ENCODE assay signal across 8 cellular contexts in genomic region chr11:35305670-35306382, GRCh38.
DNase-seq lines count a peak whose midpoint lies in the region; ATAC-seq and TF ChIP-seq lines count a peak whose summit lies in the region.

No MANE protein-coding gene starts in this region.

- intact Hi-C loops in mammary epithelial cell (cut with micrococcal nuclease) = loop anchor here (5.0 kb wide), 3 partner anchors 86 to 309 kb away; no protein-coding TSS in a partner anchor

- WGBS in mammary epithelial cell (ENCODE audit: low coverage, missing lambda C conversion rate) = 76% methylated on average over 14 of the region's 14 CpGs

- BruUV-seq in mammary epithelial cell (replicated peaks; lab: Mats Ljungman, UMichigan) = no TSS peak

- H3K4me1 ChIP-seq in cardiac muscle cell (ENCODE audit: low read depth) (no peaks in the 10 kb centered on the region), right atrium auricular region (no peaks in the 10 kb centered on the region), mammary epithelial cell (ENCODE audit: insufficient read depth, low read length) (no peaks in the 10 kb centered on the region)

- H3K27ac ChIP-seq in cardiac muscle cell = no peak overlapping the region
- H3K27ac ChIP-seq in right atrium auricular region = no peak overlapping the region
- no peak overlapping the region for H3K27ac ChIP-seq in mammary epithelial cell (ENCODE audit: insufficient read depth, low read depth, low read length)

- no peaks in the 10 kb centered on the region for H3K27me3 ChIP-seq in cardiac muscle cell
- H3K27me3 ChIP-seq in right atrium auricular region = no peaks in the 10 kb centered on the region
- H3K27me3 ChIP-seq in mammary epithelial cell (ENCODE audit: insufficient read depth, low read length) = no peaks in the 10 kb centered on the region

- no peak overlapping the region for H3K4me2 ChIP-seq in mammary epithelial cell (ENCODE audit: insufficient read depth, low read depth, low read length)

- no peaks in the 10 kb centered on the region for H3K36me3 ChIP-seq in cardiac muscle cell
- no peaks in the 10 kb centered on the region for H3K36me3 ChIP-seq in right atrium auricular region
- H3K36me3 ChIP-seq in mammary epithelial cell (ENCODE audit: insufficient read depth, low read length) = no peaks in the 10 kb centered on the region

- TF ChIP-seq CTCF in cardiac muscle cell (IDR thresholded peaks at IDR 0.05; ENCODE audit: low read depth, low read length) = peak; percentile 72
- peak in 1 of 2 donors; percentile 48 for TF ChIP-seq CTCF in right atrium auricular region (IDR thresholded peaks at IDR 0.05)
- TF ChIP-seq CTCF in mammary epithelial cell (conservative IDR thresholded peaks at IDR 0.05 in 1 of 2, IDR thresholded peaks at IDR 0.05 in 1 of 2; ENCODE audit: extremely low read depth in 1 of 2, insufficient read depth in 1 of 2, low read depth in 1 of 2, low read length in 2 of 2) = peak; percentile 25 to 67

- no peak overlapping the region for H2AFZ ChIP-seq in mammary epithelial cell (ENCODE audit: low read depth, low read length)

- dilution Hi-C loops in mammary epithelial cell (cut with HindIII; ENCODE audit: low sequenced_read_pairs) = no loop called here

- H3K9ac ChIP-seq in mammary epithelial cell (ENCODE audit: insufficient read depth, low read length) = no peak overlapping the region

- in situ Hi-C loops in mammary epithelial cell (cut with MboI; ENCODE audit: low sequenced_read_pairs in 2 of 2) = no loop called here

- no peak overlapping the region for H3K4me3 ChIP-seq in cardiac muscle cell
- no peak overlapping the region for H3K4me3 ChIP-seq in right atrium auricular region
- H3K4me3 ChIP-seq in mammary epithelial cell (replicated peaks in 1 of 3; ENCODE audit: insufficient read depth in 1 of 3, low read depth in 2 of 3, low read length in 3 of 3) = no peak overlapping the region

- DNase-seq in cardiac muscle cell (ENCODE audit: low read depth in 1 of 2, low spot score in 1 of 2) (peak; percentile 74 to 79), right atrium auricular region (ENCODE audit: low spot score) (no peak), SW480 (ENCODE audit: low spot score) (peak; percentile 52), mammary epithelial cell (no peak), medulla oblongata (ENCODE audit: extremely low spot score) (peak; percentile 57)

- no peaks in the 10 kb centered on the region for H4K20me1 ChIP-seq in mammary epithelial cell (ENCODE audit: insufficient read depth, low read length)

- no peaks in the 10 kb centered on the region for H3K79me2 ChIP-seq in mammary epithelial cell (ENCODE audit: insufficient read depth, low read length)

- ATAC-seq in HG03354 (IDR thresholded peaks at IDR 0.05; ENCODE audit: poor library complexity, severe bottlenecking, unreplicated experiment) (peak; percentile 61), GM19467 (IDR thresholded peaks at IDR 0.05; ENCODE audit: unreplicated experiment) (no peak), HG03378 (IDR thresholded peaks at IDR 0.05; ENCODE audit: unreplicated experiment) (no peak)

- no peaks in the 10 kb centered on the region for H3K9me3 ChIP-seq in cardiac muscle cell (ENCODE audit: low read depth)
- H3K9me3 ChIP-seq in right atrium auricular region = no peaks in the 10 kb centered on the region
- no peaks in the 10 kb centered on the region for H3K9me3 ChIP-seq in mammary epithelial cell (replicated peaks; ENCODE audit: insufficient read depth, low read length)

- CTCF ChIA-PET in mammary epithelial cell (lab: Charles Lee; ENCODE audit: low non-redundant PET) = interaction anchor here (0.7 to 0.9 kb wide), 2 partner anchors 50 to 379 kb away, joined by 6 to 7 read pairs; no protein-coding TSS in a partner anchor

Comparison
In these comparisons a context has a peak if more than half of its experiments do, and no peak if none do; other contexts are left out.
1. DNase-seq: peak in cardiac muscle cell (2 of 2), SW480 (single experiment) and medulla oblongata (single experiment); none in right atrium auricular region (single experiment) and mammary epithelial cell (single experiment).